Comparison of ENCODE assay signal across 2 cellular contexts in genomic region chr17:50767030-50767429, GRCh38.
TF ChIP-seq lines count a peak whose summit lies in the region.

No MANE protein-coding gene starts in this region.

TF ChIP-seq in HepG2, 621 proteins besides CTCF, POLR2A, EP300 and RAD21 (continues in another document):
- TF ChIP-seq REPIN1 (CRISPR knock-in tag; IDR thresholded peaks at IDR 0.05; ENCODE audit: borderline replicate concordance, low read depth), result no peak
- no peak for TF ChIP-seq PRDM10 (CRISPR knock-in tag; IDR thresholded peaks at IDR 0.05; ENCODE audit: low read depth)
- TF ChIP-seq ELF3 (CRISPR knock-in tag; IDR thresholded peaks at IDR 0.05), result 0 out of 2 replicates have a peak, but pooled peaks have one; percentile 6
- no peak for TF ChIP-seq ZBTB2 (CRISPR knock-in tag; IDR thresholded peaks at IDR 0.05; ENCODE audit: low read depth)
- TF ChIP-seq JUND (CRISPR knock-in tag; IDR thresholded peaks at IDR 0.05), result 0 out of 2 replicates have a peak, but pooled peaks have one; percentile 0
- TF ChIP-seq ZNF12 (CRISPR knock-in tag; IDR thresholded peaks at IDR 0.05), result no peak
- TF ChIP-seq IKZF5 (CRISPR knock-in tag; IDR thresholded peaks at IDR 0.05), result no peak
- TF ChIP-seq IRF9 (CRISPR knock-in tag; IDR thresholded peaks at IDR 0.05; ENCODE audit: borderline replicate concordance), result no peak
- TF ChIP-seq ZNF75D (CRISPR knock-in tag; IDR thresholded peaks at IDR 0.05; ENCODE audit: borderline replicate concordance), result no peak
- TF ChIP-seq YY1 (IDR thresholded peaks at IDR 0.05; ENCODE audit: insufficient read depth, insufficient replicate concordance, low read depth, low read length), result no peak
- TF ChIP-seq TBX3 (IDR thresholded peaks at IDR 0.05; ENCODE audit: borderline replicate concordance), result no peak
- TF ChIP-seq FOXO4 (CRISPR knock-in tag; conservative IDR thresholded peaks at IDR 0.05), result 0 out of 2 replicates have a peak, but pooled peaks have one; percentile 90
- 0 out of 2 replicates have a peak, but pooled peaks have one; percentile 27 for TF ChIP-seq KDM4B (CRISPR knock-in tag; IDR thresholded peaks at IDR 0.05)
- TF ChIP-seq SP5 (CRISPR knock-in tag; IDR thresholded peaks at IDR 0.05; ENCODE audit: borderline replicate concordance, low read depth), result no peak
- TF ChIP-seq ZNF674 (CRISPR knock-in tag; IDR thresholded peaks at IDR 0.05; ENCODE audit: low read depth), result 0 out of 2 replicates have a peak, but pooled peaks have one; percentile 33
- TF ChIP-seq SETDB1 (CRISPR knock-in tag; IDR thresholded peaks at IDR 0.05; ENCODE audit: borderline replicate concordance), result no peak
- no peak for TF ChIP-seq KDM2A (CRISPR knock-in tag; IDR thresholded peaks at IDR 0.05; ENCODE audit: borderline replicate concordance, low read depth)
- no peak for TF ChIP-seq TEF (CRISPR knock-in tag; IDR thresholded peaks at IDR 0.05)

TF ChIP-seq in GM23338, 12 proteins besides CTCF, POLR2A, EP300 and RAD21:
- TF ChIP-seq EZH2phosphoT487 (IDR thresholded peaks at IDR 0.05; ENCODE audit: unreplicated experiment) (no peak), ETS1 (IDR thresholded peaks at IDR 0.05) (no peak), REST (IDR thresholded peaks at IDR 0.05; ENCODE audit: unreplicated experiment) (no peak), JUNB (IDR thresholded peaks at IDR 0.05; ENCODE audit: unreplicated experiment) (no peak), ZNF331 (CRISPR knock-in tag; IDR thresholded peaks at IDR 0.05; ENCODE audit: low read depth) (no peak)
